In genomic region chr11:71120346-71120963, GRCh38 we compare ENCODE assay signal across 9 cellular contexts.
DNase-seq lines count a peak whose midpoint lies in the region; ATAC-seq, FAIRE-seq and TF ChIP-seq lines count a peak whose summit lies in the region.
"Had no signal": no experiment of that assay in that cellular context is flagged by ENCODE, and none has a peak within 500 bp of the region (broad histone marks: within the 10 kb centered on the region; RNA-seq: fewer than 3 reads in every experiment).

No MANE protein-coding gene starts in this region.

- H3K36me3 Mint-ChIP-seq in activated T-cell treated with anti-CD3 and anti-CD28 coated beads, Interleukin-2, amount 50 U/mL, for 4 hours (ENCODE audit: insufficient read depth), result no peaks in the 10 kb centered on the region

- peak; percentile 20 for DNase-seq in H4 (ENCODE audit: low spot score)
- DNase-seq in NCI-H2107 treated with DMSO at 0.1 percent for 48 hours (lab: John Stamatoyannopoulos, UW; ENCODE audit: unreplicated experiment), result peak; percentile 82
- peak; percentile 69 for DNase-seq in ecto neural progenitor cell (ENCODE audit: low spot score)
- no peak for DNase-seq in retinal pigment epithelial cell (ENCODE audit: low read depth)
- DNase-seq in frontal cortex (ENCODE audit: low spot score in 2 of 2), result no peak
- DNase-seq in activated T-cell treated with anti-CD3 and anti-CD28 coated beads, Interleukin-2, amount 50 U/mL, for 4 hours, result no peak
- DNase-seq: NCI-H446; stimulated activated CD4-positive, alpha-beta T cell treated with anti-CD3 and anti-CD28 coated beads, Interleukin-4, amount 100 ng/mL, for 4 hours had no signal

- FAIRE-seq in frontal cortex (lab: Jason Lieb, UNC), result no peak

- H3K4me3 ChIP-seq in retinal pigment epithelial cell (ENCODE audit: low read length), result no peak overlapping the region

- peaks cover 13% of the 10 kb centered on the region for H3K9me3 Mint-ChIP-seq in activated T-cell treated with anti-CD3 and anti-CD28 coated beads, Interleukin-2, amount 50 U/mL, for 4 hours

- no peak for ATAC-seq in GM21528 (IDR thresholded peaks at IDR 0.05; ENCODE audit: low FRiP score, unreplicated experiment)
- no peak for ATAC-seq in activated T-cell treated with anti-CD3 and anti-CD28 coated beads, Interleukin-2, amount 50 U/mL, for 4 hours

- H3K4me3 Mint-ChIP-seq in activated T-cell treated with anti-CD3 and anti-CD28 coated beads, Interleukin-2, amount 50 U/mL, for 4 hours, result no peak overlapping the region

- H3K27me3 Mint-ChIP-seq in activated T-cell treated with anti-CD3 and anti-CD28 coated beads, Interleukin-2, amount 50 U/mL, for 4 hours (ENCODE audit: low read depth), result peaks cover 5% of the 10 kb centered on the region

- peak; percentile 71 for TF ChIP-seq CTCF in retinal pigment epithelial cell (conservative IDR thresholded peaks at IDR 0.05; ENCODE audit: low read depth, low read length)

- H3K4me1 Mint-ChIP-seq in activated T-cell treated with anti-CD3 and anti-CD28 coated beads, Interleukin-2, amount 50 U/mL, for 4 hours (ENCODE audit: low read depth), result no peaks in the 10 kb centered on the region

Comparison
In these comparisons a context has a peak if more than half of its experiments do, and no peak if none do; other contexts are left out.
1. DNase-seq: peak in H4 (single experiment), NCI-H2107 treated with DMSO at 0.1 percent for 48 hours (single experiment) and ecto neural progenitor cell (single experiment); none in retinal pigment epithelial cell (single experiment), frontal cortex (0 of 2) and activated T-cell treated with anti-CD3 and anti-CD28 coated beads, Interleukin-2, amount 50 U/mL, for 4 hours (single experiment).